12 cellular contexts compared by ENCODE assay signal in genomic region chr16:89318871-89319627, GRCh38.
DNase-seq lines count a peak whose midpoint lies in the region; ATAC-seq and TF ChIP-seq lines count a peak whose summit lies in the region.
"Had no signal": no experiment of that assay in that cellular context is flagged by ENCODE, and none has a peak within 500 bp of the region (broad histone marks: within the 10 kb centered on the region; RNA-seq: fewer than 3 reads in every experiment).

No MANE protein-coding gene starts in this region.

- no peaks in the 10 kb centered on the region for H3K27me3 ChIP-seq in left ventricle myocardium inferior (ENCODE audit: low read depth)
- H3K27me3 ChIP-seq: tibial nerve had no signal

- ATAC-seq in stimulated activated effector memory CD8-positive, alpha-beta T cell treated with anti-CD3 and anti-CD28 coated beads, Interleukin-12 subunit alpha, Interleukin-12 subunit beta, amount 100 ng/mL, for 72 hours, result no peak
- ATAC-seq in GM21367 (IDR thresholded peaks at IDR 0.05; ENCODE audit: unreplicated experiment) (no peak), HG02870 (IDR thresholded peaks at IDR 0.05; ENCODE audit: unreplicated experiment) (no peak)

- TF ChIP-seq CTCF in left ventricle myocardium inferior (IDR thresholded peaks at IDR 0.05; ENCODE audit: borderline replicate concordance), result no peak

- no peaks in the 10 kb centered on the region for H3K9me3 ChIP-seq in left ventricle myocardium inferior (replicated peaks)
- H3K9me3 ChIP-seq: tibial nerve had no signal

- no peak for DNase-seq in activated CD4-positive, alpha-beta T cell treated with anti-CD3 and anti-CD28 coated beads, Interleukin-2, amount 10 ng/mL, durations not matched to agents 24 days and 14 days
- DNase-seq in activated CD4-positive, alpha-beta T cell treated with anti-CD3 and anti-CD28 coated beads for 48 hours, result no peak
- no peak for DNase-seq in activated T-helper 1 cell treated with anti-CD3 and anti-CD28 coated beads, Interleukin-12 subunit alpha, Interleukin-12 subunit beta, Interleukin-2, Interleukin-4 antibody, amounts not matched to agents 30 ng/mL and 10 ng/mL and 1 ng/mL, durations not matched to agents 14 hours and 24 hours and 36 hours (ENCODE audit: low spot score)
- DNase-seq in left ventricle myocardium inferior (no peak), 8988T (no peak)
- DNase-seq in stimulated activated effector memory CD8-positive, alpha-beta T cell treated with anti-CD3 and anti-CD28 coated beads, Interleukin-12 subunit alpha, Interleukin-12 subunit beta, amount 100 ng/mL, for 72 hours (ENCODE audit: low spot score in 2 of 2), result no peak
- DNase-seq: naive B cell, NCI-H2107, SHP77 treated with DMSO at 0.1 percent for 48 hours had no signal

- no peak overlapping the region for H3K4me3 ChIP-seq in left ventricle myocardium inferior
- H3K4me3 ChIP-seq: tibial nerve had no signal

- peak overlapping the region; percentile 91 for H3K27ac ChIP-seq in left ventricle myocardium inferior (replicated peaks)

- H3K4me3 Mint-ChIP-seq in activated CD4-positive, alpha-beta T cell treated with anti-CD3 and anti-CD28 coated beads, Interleukin-2, amount 10 ng/mL, durations not matched to agents 24 days and 14 days, result peak overlapping the region; percentile 71
- no peak overlapping the region for H3K4me3 Mint-ChIP-seq in activated T-helper 1 cell treated with anti-CD3 and anti-CD28 coated beads, Interleukin-12 subunit alpha, Interleukin-12 subunit beta, Interleukin-2, Interleukin-4 antibody, amounts not matched to agents 30 ng/mL and 10 ng/mL and 1 ng/mL, durations not matched to agents 14 hours and 24 hours and 36 hours
- H3K4me3 Mint-ChIP-seq in stimulated activated effector memory CD8-positive, alpha-beta T cell treated with anti-CD3 and anti-CD28 coated beads, Interleukin-12 subunit alpha, Interleukin-12 subunit beta, amount 100 ng/mL, for 72 hours, result peak overlapping the region; percentile 81

- intact Hi-C loops in activated CD4-positive, alpha-beta T cell treated with anti-CD3 and anti-CD28 coated beads, Interleukin-2, amount 10 ng/mL, durations not matched to agents 24 days and 14 days (cut with micrococcal nuclease), result no loop called here
- intact Hi-C loops in activated T-helper 1 cell treated with anti-CD3 and anti-CD28 coated beads, Interleukin-12 subunit alpha, Interleukin-12 subunit beta, Interleukin-2, Interleukin-4 antibody, amounts not matched to agents 30 ng/mL and 10 ng/mL and 1 ng/mL, durations not matched to agents 14 hours and 24 hours and 36 hours (cut with micrococcal nuclease), result no loop called here
- intact Hi-C loops in left ventricle myocardium inferior (cut with micrococcal nuclease), result no loop called here

- H3K9me3 Mint-ChIP-seq in activated CD4-positive, alpha-beta T cell treated with anti-CD3 and anti-CD28 coated beads, Interleukin-2, amount 10 ng/mL, durations not matched to agents 24 days and 14 days, result no peaks in the 10 kb centered on the region
- no peaks in the 10 kb centered on the region for H3K9me3 Mint-ChIP-seq in activated T-helper 1 cell treated with anti-CD3 and anti-CD28 coated beads, Interleukin-12 subunit alpha, Interleukin-12 subunit beta, Interleukin-2, Interleukin-4 antibody, amounts not matched to agents 30 ng/mL and 10 ng/mL and 1 ng/mL, durations not matched to agents 14 hours and 24 hours and 36 hours
- H3K9me3 Mint-ChIP-seq in stimulated activated effector memory CD8-positive, alpha-beta T cell treated with anti-CD3 and anti-CD28 coated beads, Interleukin-12 subunit alpha, Interleukin-12 subunit beta, amount 100 ng/mL, for 72 hours, result no peaks in the 10 kb centered on the region
- H3K9me3 Mint-ChIP-seq: naive B cell had no signal

- peak overlapping the region; percentile 12 for H3K27ac Mint-ChIP-seq in activated CD4-positive, alpha-beta T cell treated with anti-CD3 and anti-CD28 coated beads, Interleukin-2, amount 10 ng/mL, durations not matched to agents 24 days and 14 days
- H3K27ac Mint-ChIP-seq in activated T-helper 1 cell treated with anti-CD3 and anti-CD28 coated beads, Interleukin-12 subunit alpha, Interleukin-12 subunit beta, Interleukin-2, Interleukin-4 antibody, amounts not matched to agents 30 ng/mL and 10 ng/mL and 1 ng/mL, durations not matched to agents 14 hours and 24 hours and 36 hours, result peak overlapping the region; percentile 21
- peak overlapping the region; percentile 97 for H3K27ac Mint-ChIP-seq in stimulated activated effector memory CD8-positive, alpha-beta T cell treated with anti-CD3 and anti-CD28 coated beads, Interleukin-12 subunit alpha, Interleukin-12 subunit beta, amount 100 ng/mL, for 72 hours

- peaks cover 99% of the 10 kb centered on the region for H3K4me1 ChIP-seq in left ventricle myocardium inferior

- no peaks in the 10 kb centered on the region for H3K36me3 ChIP-seq in left ventricle myocardium inferior

- H3K27me3 Mint-ChIP-seq in activated CD4-positive, alpha-beta T cell treated with anti-CD3 and anti-CD28 coated beads, Interleukin-2, amount 10 ng/mL, durations not matched to agents 24 days and 14 days, result no peaks in the 10 kb centered on the region
- no peaks in the 10 kb centered on the region for H3K27me3 Mint-ChIP-seq in activated T-helper 1 cell treated with anti-CD3 and anti-CD28 coated beads, Interleukin-12 subunit alpha, Interleukin-12 subunit beta, Interleukin-2, Interleukin-4 antibody, amounts not matched to agents 30 ng/mL and 10 ng/mL and 1 ng/mL, durations not matched to agents 14 hours and 24 hours and 36 hours (ENCODE audit: insufficient read depth)
- H3K27me3 Mint-ChIP-seq: naive B cell had no signal

- H3K36me3 Mint-ChIP-seq in activated CD4-positive, alpha-beta T cell treated with anti-CD3 and anti-CD28 coated beads, Interleukin-2, amount 10 ng/mL, durations not matched to agents 24 days and 14 days (ENCODE audit: low read depth), result peaks cover 26% of the 10 kb centered on the region
- H3K36me3 Mint-ChIP-seq in activated T-helper 1 cell treated with anti-CD3 and anti-CD28 coated beads, Interleukin-12 subunit alpha, Interleukin-12 subunit beta, Interleukin-2, Interleukin-4 antibody, amounts not matched to agents 30 ng/mL and 10 ng/mL and 1 ng/mL, durations not matched to agents 14 hours and 24 hours and 36 hours (ENCODE audit: low read depth), result peaks cover 10% of the 10 kb centered on the region
- H3K36me3 Mint-ChIP-seq in stimulated activated effector memory CD8-positive, alpha-beta T cell treated with anti-CD3 and anti-CD28 coated beads, Interleukin-12 subunit alpha, Interleukin-12 subunit beta, amount 100 ng/mL, for 72 hours, result peaks cover 91% of the 10 kb centered on the region
- H3K36me3 Mint-ChIP-seq: naive B cell had no signal

- H3K4me1 Mint-ChIP-seq in activated CD4-positive, alpha-beta T cell treated with anti-CD3 and anti-CD28 coated beads, Interleukin-2, amount 10 ng/mL, durations not matched to agents 24 days and 14 days, result peaks cover 83% of the 10 kb centered on the region
- H3K4me1 Mint-ChIP-seq in activated T-helper 1 cell treated with anti-CD3 and anti-CD28 coated beads, Interleukin-12 subunit alpha, Interleukin-12 subunit beta, Interleukin-2, Interleukin-4 antibody, amounts not matched to agents 30 ng/mL and 10 ng/mL and 1 ng/mL, durations not matched to agents 14 hours and 24 hours and 36 hours (ENCODE audit: low read depth), result peaks cover 88% of the 10 kb centered on the region
- peaks cover 98% of the 10 kb centered on the region for H3K4me1 Mint-ChIP-seq in stimulated activated effector memory CD8-positive, alpha-beta T cell treated with anti-CD3 and anti-CD28 coated beads, Interleukin-12 subunit alpha, Interleukin-12 subunit beta, amount 100 ng/mL, for 72 hours

Comparison
In these comparisons a context has a peak if more than half of its experiments do, and no peak if none do; other contexts are left out.
1. H3K27ac Mint-ChIP-seq: peak in every context shown above with its lines; median percentile 97 in stimulated activated effector memory CD8-positive, alpha-beta T cell treated with anti-CD3 and anti-CD28 coated beads, Interleukin-12 subunit alpha, Interleukin-12 subunit beta, amount 100 ng/mL, for 72 hours; 21 in activated T-helper 1 cell treated with anti-CD3 and anti-CD28 coated beads, Interleukin-12 subunit alpha, Interleukin-12 subunit beta, Interleukin-2, Interleukin-4 antibody, amounts not matched to agents 30 ng/mL and 10 ng/mL and 1 ng/mL, durations not matched to agents 14 hours and 24 hours and 36 hours; 12 in activated CD4-positive, alpha-beta T cell treated with anti-CD3 and anti-CD28 coated beads, Interleukin-2, amount 10 ng/mL, durations not matched to agents 24 days and 14 days.